ENCODE assay signal across 8 cellular contexts in genomic region chr4:113762061-113762850, GRCh38. TPM values are rescaled to one million over a fixed set of nuclear protein-coding genes. Genes with fewer than 3 reads are reported as not detected.
DNase-seq lines count a peak whose midpoint lies in the region; ATAC-seq and TF ChIP-seq lines count a peak whose summit lies in the region.

No MANE protein-coding gene starts in this region.

- peak overlapping the region; percentile 98 for H3K18ac ChIP-seq in neuronal stem cell (ENCODE audit: low read length)

- in situ Hi-C loops in SK-MEL-5 (cut with HindIII; ENCODE audit: low pct_unique_long_range_greater_than_20kb, low sequenced_read_pairs), result no loop called here

- H3K36me3 ChIP-seq in gastroesophageal sphincter (peaks cover 0 to 5% of the 10 kb centered on the region in 2 donors), neuronal stem cell (replicated peaks in 1 of 2; ENCODE audit: control insufficient read depth in 2 of 2, insufficient read depth in 2 of 2, low read length in 2 of 2) (peaks cover 0 to 2% of the 10 kb centered on the region in 2 donors), subcutaneous abdominal adipose tissue (ENCODE audit: control insufficient read depth in 5 of 5, insufficient read depth in 5 of 5, low read length in 5 of 5) (no peaks in the 10 kb centered on the region)

- peaks cover 8% of the 10 kb centered on the region for H3K79me1 ChIP-seq in neuronal stem cell (ENCODE audit: low read depth, low read length)

- no peak overlapping the region for H4K8ac ChIP-seq in neuronal stem cell (ENCODE audit: low read depth, low read length)

- H2BK5ac ChIP-seq in neuronal stem cell (ENCODE audit: low read length), result peak overlapping the region; percentile 99

- POLR2A ChIA-PET in HEK293T (lab: Yijun Ruan, JAX), result no interaction called here

- peak overlapping the region; percentile 80 for H3K23ac ChIP-seq in neuronal stem cell (ENCODE audit: low read depth, low read length, poor library complexity)

- no peak for TF ChIP-seq CTCF in gastroesophageal sphincter (IDR thresholded peaks at IDR 0.05)

- H4K91ac ChIP-seq in neuronal stem cell (ENCODE audit: low read depth, low read length, poor library complexity), result no peak overlapping the region

- peaks cover 0 to 30% (median under 1%) of the 10 kb centered on the region in 3 donors for H3K4me1 ChIP-seq in gastroesophageal sphincter
- H3K4me1 ChIP-seq in neuronal stem cell (ENCODE audit: control insufficient read depth in 2 of 2, insufficient read depth in 1 of 2, low read depth in 1 of 2, low read length in 2 of 2), result peaks cover 0 to 11% of the 10 kb centered on the region in 2 donors
- H3K4me1 ChIP-seq in subcutaneous abdominal adipose tissue (ENCODE audit: control insufficient read depth in 5 of 5, insufficient read depth in 5 of 5, low read length in 5 of 5), result peaks cover 0 to 35% (median 30%) of the 10 kb centered on the region in 5 donors

- H2BK120ac ChIP-seq in neuronal stem cell (ENCODE audit: low read depth, low read length), result no peak overlapping the region

- H3K9me3 ChIP-seq in gastroesophageal sphincter (no peaks in the 10 kb centered on the region), neuronal stem cell (replicated peaks in 1 of 2; ENCODE audit: control insufficient read depth in 2 of 2, insufficient read depth in 1 of 2, low read depth in 1 of 2, low read length in 2 of 2) (no peaks in the 10 kb centered on the region), subcutaneous abdominal adipose tissue (ENCODE audit: control insufficient read depth in 5 of 5, low read length in 5 of 5) (no peaks in the 10 kb centered on the region)

- ATAC-seq in gastroesophageal sphincter, result peak; percentile 86

- H3K4ac ChIP-seq in neuronal stem cell (ENCODE audit: low read length), result peak overlapping the region; percentile 84

- H3K14ac ChIP-seq in neuronal stem cell (ENCODE audit: low read length), result peak overlapping the region; percentile 82

- TF ChIP-seq EP300 in gastroesophageal sphincter (IDR thresholded peaks at IDR 0.05), result no peak

- H2AFZ ChIP-seq in neuronal stem cell (ENCODE audit: low read length), result peak overlapping the region; percentile 89

- H3K9ac ChIP-seq in neuronal stem cell (ENCODE audit: low read depth, low read length, poor library complexity) (peak overlapping the region; percentile 93), subcutaneous abdominal adipose tissue (ENCODE audit: low read length in 5 of 5) (peak overlapping the region; percentile 78 to 98 (median 98))

- TF ChIP-seq POLR2A in gastroesophageal sphincter (IDR thresholded peaks at IDR 0.05), result peak; percentile 91

- WGBS in gastroesophageal sphincter (ENCODE audit: low coverage in 1 of 2), 2 donors, result 0% methylated on average over 6 to 17 of the region's 44 CpGs
- WGBS in neuronal stem cell (ENCODE audit: extremely low coverage in 2 of 2, insufficient read length in 2 of 2, insufficient replicate concordance in 1 of 2), 2 donors, result no CpG with 5 or more reads among the region's 44 CpGs

- H3K27me3 ChIP-seq in gastroesophageal sphincter (no peaks in the 10 kb centered on the region), neuronal stem cell (ENCODE audit: control insufficient read depth in 3 of 3, insufficient read depth in 3 of 3, low read depth in 1 of 3, low read length in 3 of 3) (no peaks in the 10 kb centered on the region), subcutaneous abdominal adipose tissue (ENCODE audit: control insufficient read depth in 5 of 5, insufficient read depth in 4 of 5, low read length in 5 of 5) (no peaks in the 10 kb centered on the region)

- peak overlapping the region; percentile 84 for H2BK12ac ChIP-seq in neuronal stem cell (ENCODE audit: low read length)

- peak overlapping the region; percentile 92 for H2AK5ac ChIP-seq in neuronal stem cell (ENCODE audit: low read depth, low read length)

- DNase-seq in GM04503 (ENCODE audit: low read depth) (peak; percentile 96), HEK293T (ENCODE audit: extremely low spot score) (peak; percentile 92), MV-4-11 (lab: John Stamatoyannopoulos, UW) (peak; percentile 99), SK-MEL-5 (ENCODE audit: low read depth, low spot score) (peak; percentile 98), neuronal stem cell (ENCODE audit: low spot score) (peak; percentile 97)
- DNase-seq in activated naive CD4-positive, alpha-beta T cell treated with anti-CD3 and anti-CD28 coated beads, Interleukin-2, amount 50 U/mL, for 16 hours, result peak; percentile 98

- peak overlapping the region; percentile 80 to 95 for H3K4me3 ChIP-seq in gastroesophageal sphincter
- peak overlapping the region; percentile 90 to 99 for H3K4me3 ChIP-seq in neuronal stem cell (ENCODE audit: low read length in 2 of 2)
- peak overlapping the region; percentile 85 to 97 (median 89) for H3K4me3 ChIP-seq in subcutaneous abdominal adipose tissue (ENCODE audit: low read depth in 1 of 5, low read length in 5 of 5)

- peak overlapping the region; percentile 96 for H3K4me2 ChIP-seq in neuronal stem cell (ENCODE audit: insufficient read depth, low read length, poor library complexity, severe bottlenecking)

- CTCF ChIA-PET in HEK293T (lab: Yijun Ruan, JAX), result no interaction called here

- peak overlapping the region; percentile 98 for H2BK15ac ChIP-seq in neuronal stem cell (ENCODE audit: low read length)

- H3K27ac ChIP-seq in gastroesophageal sphincter, result peak overlapping the region; percentile 97 to 99 (median 98)
- peak overlapping the region; percentile 98 for H3K27ac ChIP-seq in neuronal stem cell (replicated peaks; ENCODE audit: low read length)
- H3K27ac ChIP-seq in subcutaneous abdominal adipose tissue (ENCODE audit: low read depth, low read length), result peak overlapping the region; percentile 100

TF ChIP-seq in HEK293T, 16 proteins besides CTCF, POLR2A, EP300 and RAD21:
- 0 out of 2 replicates have a peak, but pooled peaks have one; percentile 28 for TF ChIP-seq ELF4 (IDR thresholded peaks at IDR 0.05)
- TF ChIP-seq, protein P1, sequence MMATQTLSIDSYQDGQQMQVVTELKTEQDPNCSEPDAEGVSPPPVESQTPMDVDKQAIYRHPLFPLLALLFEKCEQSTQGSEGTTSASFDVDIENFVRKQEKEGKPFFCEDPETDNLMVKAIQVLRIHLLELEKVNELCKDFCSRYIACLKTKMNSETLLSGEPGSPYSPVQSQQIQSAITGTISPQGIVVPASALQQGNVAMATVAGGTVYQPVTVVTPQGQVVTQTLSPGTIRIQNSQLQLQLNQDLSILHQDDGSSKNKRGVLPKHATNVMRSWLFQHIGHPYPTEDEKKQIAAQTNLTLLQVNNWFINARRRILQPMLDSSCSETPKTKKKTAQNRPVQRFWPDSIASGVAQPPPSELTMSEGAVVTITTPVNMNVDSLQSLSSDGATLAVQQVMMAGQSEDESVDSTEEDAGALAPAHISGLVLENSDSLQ (IDR thresholded peaks at IDR 0.05), result 0 out of 2 replicates have a peak, but pooled peaks have one; percentile 30
- peak; percentile 76 for TF ChIP-seq L3MBTL2 (conservative IDR thresholded peaks at IDR 0.05)
- no peak for TF ChIP-seq LEF1 (IDR thresholded peaks at IDR 0.05; ENCODE audit: borderline replicate concordance)
- no peak for TF ChIP-seq TARDBP (IDR thresholded peaks at IDR 0.05)
TF ChIP-seq in HEK293T: peak in this region for 3.

RNA-seq across cellular contexts. Expression of gene CAMK2D, which starts 0.7 kb away (rescaled TPM):
- total RNA-seq in SK-MEL-5 (2014; rRNA removed; shearing (Covaris generic)), result 17.2 and 19.3 TPM in 2 replicates
- polyA plus RNA-seq in SK-MEL-5 (2015; cell fraction: cytosol; rRNA removed), result 9.8 and 18.6 TPM in 2 replicates
- 13.7 and 16.6 TPM in 2 replicates for polyA plus RNA-seq in SK-MEL-5 (2015; cell fraction: nucleus; rRNA removed)
- total RNA-seq in gastroesophageal sphincter, result 10 to 100 TPM; 45.9 to 67.1 (median 56.2) TPM
- 17.9 TPM for polyA plus RNA-seq in neuronal stem cell (2013, experiment 1 of 2)
- 18.6 TPM for polyA plus RNA-seq in neuronal stem cell (2013, experiment 2 of 2)

Comparison
In these comparisons a context has a peak if more than half of its experiments do, and no peak if none do; other contexts are left out.
1. Peak in every context shown above with its lines: DNase-seq, ATAC-seq, H3K4me3 ChIP-seq and H3K27ac ChIP-seq.